9 cellular contexts compared by ENCODE assay signal in the genomic region with DNA sequence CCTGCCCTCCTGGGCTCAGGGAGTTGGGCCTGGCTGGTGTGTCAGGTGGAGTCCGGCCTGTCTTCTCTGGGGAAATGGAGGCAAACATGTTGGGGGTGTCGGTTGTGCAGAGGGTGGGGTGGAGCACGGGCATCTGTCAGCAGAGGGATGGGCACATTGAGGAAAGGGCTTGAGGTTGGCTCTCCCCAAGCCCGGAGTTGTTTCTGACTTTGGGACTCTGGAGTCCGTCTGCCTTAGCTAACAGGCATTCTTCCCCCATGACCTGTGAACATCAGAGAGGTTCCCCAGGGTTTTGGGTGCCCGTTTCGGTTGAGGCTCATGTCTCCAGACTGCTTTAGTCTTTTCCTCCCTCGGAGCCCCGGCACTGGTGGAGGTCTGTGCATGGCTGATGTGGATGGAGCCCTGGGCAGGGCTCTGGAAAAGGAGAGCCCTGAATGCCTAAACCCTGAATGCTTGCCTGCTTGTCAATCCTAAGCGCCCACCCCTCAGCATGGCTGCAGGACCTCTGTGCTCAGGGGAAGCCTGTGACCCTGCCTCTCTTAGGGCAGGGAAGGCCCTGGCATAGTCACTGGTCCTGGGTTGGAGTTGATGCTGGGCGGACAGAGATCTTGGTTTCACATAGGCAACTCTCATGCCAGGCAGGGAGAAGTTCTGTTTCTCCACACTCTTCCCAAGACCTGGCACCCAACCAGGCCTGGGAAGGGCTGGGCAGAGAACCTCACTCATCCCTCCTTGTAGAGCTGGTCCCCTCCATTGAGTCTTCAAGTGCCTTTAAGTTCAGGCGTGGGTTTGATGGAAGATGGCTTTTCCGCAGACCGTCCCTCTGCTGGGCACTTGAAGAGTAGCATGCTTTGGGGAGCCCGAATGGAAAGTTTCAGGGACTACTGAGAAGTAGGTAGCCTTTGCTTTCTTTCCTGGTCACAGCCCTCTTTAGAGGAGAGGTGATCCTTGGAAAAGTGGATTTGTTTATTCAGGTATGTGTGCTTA. TPM values are rescaled to one million over a fixed set of nuclear protein-coding genes. Genes with fewer than 3 reads are reported as not detected.
DNase-seq lines count a peak whose midpoint lies in the region; ATAC-seq, FAIRE-seq and TF ChIP-seq lines count a peak whose summit lies in the region.
"Had no signal": no experiment of that assay in that cellular context is flagged by ENCODE, and none has a peak within 500 bp of the region (broad histone marks: within the 10 kb centered on the region; RNA-seq: fewer than 3 reads in every experiment).

No MANE protein-coding gene starts in this region.

- no peak overlapping the region for H2AFZ ChIP-seq in K562 (ENCODE audit: low read depth, low read length)

- peak; percentile 10 to 68; a peak in 2 of 4 replicates for TF ChIP-seq RAD21 in K562 (CRISPR knock-in tag; conservative IDR thresholded peaks at IDR 0.05 in 1 of 2, IDR thresholded peaks at IDR 0.05 in 1 of 2)

- FAIRE-seq in K562 (lab: Jason Lieb, UNC): peak; percentile 94
- no peak for FAIRE-seq in urothelium cell line (lab: Jason Lieb, UNC)

- H3K36me3 ChIP-seq in H7 (replicated peaks; ENCODE audit: control insufficient read depth, insufficient read depth, low read length) (peaks cover 3% of the 10 kb centered on the region), K562 (ENCODE audit: control insufficient read depth, insufficient read depth, low read length) (no peaks in the 10 kb centered on the region)

- no peak for TF ChIP-seq POLR2A in K562 (conservative IDR thresholded peaks at IDR 0.05)

- POLR2A ChIA-PET in activated CD4-positive, alpha-beta T cell treated with anti-CD3 and anti-CD28 coated beads for 36 hours (lab: Charles Lee): no interaction called here
- POLR2A ChIA-PET in K562 (lab: Yijun Ruan, JAX): interaction anchor here (0.6 kb wide), 2 partner anchors 12 to 24 kb away, joined by 3 read pairs; no protein-coding TSS in a partner anchor

- in situ Hi-C loops in K562 (cut with MboI): no loop called here

- H3K27me3 ChIP-seq in H7 (ENCODE audit: control insufficient read depth, insufficient read depth, low read length) (no peaks in the 10 kb centered on the region), K562 (ENCODE audit: control insufficient read depth in 2 of 2, insufficient read depth in 2 of 2, low read length in 2 of 2) (peaks cover 0 to 8% of the 10 kb centered on the region in 2 experiments; a peak in 1 of 5 replicates)

- no TSS peak for BruUV-seq in K562 (replicated peaks; lab: Mats Ljungman, UMichigan)

- no peaks in the 10 kb centered on the region for H3K79me2 ChIP-seq in K562 (ENCODE audit: control insufficient read depth, insufficient read depth, low read length)

- H3K4me1 ChIP-seq in K562 (replicated peaks in 1 of 2; ENCODE audit: control insufficient read depth in 2 of 2, insufficient read depth in 2 of 2, low read length in 2 of 2): peaks cover 4 to 30% of the 10 kb centered on the region in 2 experiments; a peak in 4 of 5 replicates

- CTCF ChIA-PET in activated CD4-positive, alpha-beta T cell treated with anti-CD3 and anti-CD28 coated beads for 36 hours (lab: Charles Lee): interaction anchor here (0.6 to 5.2 kb wide), 10 partner anchors 12 to 720 kb away, joined by 3 to 20 read pairs (median 4); no protein-coding TSS in a partner anchor
- CTCF ChIA-PET in K562 (lab: Yijun Ruan, JAX; ENCODE audit: low intra/inter-chr PET ratio): interaction anchor here (0.6 to 1.2 kb wide), 2 partner anchors 18 to 77 kb away, joined by 3 to 4 read pairs; a partner anchor contains a TSS

- ATAC-seq in activated CD4-positive, alpha-beta T cell treated with anti-CD3 and anti-CD28 coated beads for 36 hours: peak; percentile 70
- peak; percentile 83 for ATAC-seq in K562
- no peak for ATAC-seq in GM21576 (IDR thresholded peaks at IDR 0.05; ENCODE audit: unreplicated experiment)

- H3K27ac ChIP-seq in K562 (ENCODE audit: extremely low read depth, low read depth, low read length): no peak overlapping the region

- no peaks in the 10 kb centered on the region for H3K4me1 Mint-ChIP-seq in activated CD4-positive, alpha-beta T cell treated with anti-CD3 and anti-CD28 coated beads for 36 hours

- peak; percentile 64 to 73 (median 72) for TF ChIP-seq CTCF in K562 (IDR thresholded peaks at IDR 0.05 in 2 of 3, conservative IDR thresholded peaks at IDR 0.05 in 1 of 3; ENCODE audit: insufficient read depth in 2 of 3, low read depth in 1 of 3, low read length in 3 of 3)

- no peak overlapping the region; a peak in 1 of 4 replicates for H3K9ac ChIP-seq in K562 (ENCODE audit: insufficient read depth in 1 of 2, low read depth in 2 of 2, low read length in 2 of 2)

- H3K9me1 ChIP-seq in K562 (ENCODE audit: control insufficient read depth, insufficient read depth, low read length): no peaks in the 10 kb centered on the region

- H4K20me1 ChIP-seq in K562 (replicated peaks; ENCODE audit: control insufficient read depth, insufficient read depth, low read length): no peaks in the 10 kb centered on the region

- no peak overlapping the region for H3K4me3 ChIP-seq in H7 (ENCODE audit: insufficient read depth, low read depth, low read length)
- H3K4me3 ChIP-seq in K562: no peak overlapping the region

- H3K9me3 Mint-ChIP-seq in activated CD4-positive, alpha-beta T cell treated with anti-CD3 and anti-CD28 coated beads for 36 hours (ENCODE audit: low read depth): no peaks in the 10 kb centered on the region
- H3K9me3 Mint-ChIP-seq: stimulated activated naive CD8-positive, alpha-beta T cell treated with anti-CD3 and anti-CD28 coated beads, Interleukin-15, Interleukin-2, amounts not matched to agents 100 ng/mL and 50 ng/mL, for 24 hours had no signal

- WGBS in K562 (ENCODE audit: insufficient coverage, low coverage, missing lambda C conversion rate): 1% methylated on average over 11 of the region's 15 CpGs

- H3K27me3 Mint-ChIP-seq in activated CD4-positive, alpha-beta T cell treated with anti-CD3 and anti-CD28 coated beads for 36 hours: no peaks in the 10 kb centered on the region
- H3K27me3 Mint-ChIP-seq: stimulated activated naive CD8-positive, alpha-beta T cell treated with anti-CD3 and anti-CD28 coated beads, Interleukin-15, Interleukin-2, amounts not matched to agents 100 ng/mL and 50 ng/mL, for 24 hours had no signal

- H3K9me3 ChIP-seq in K562 (replicated peaks; ENCODE audit: control insufficient read depth, insufficient read depth, low read depth, low read length): no peaks in the 10 kb centered on the region

- intact Hi-C loops in activated CD4-positive, alpha-beta T cell treated with anti-CD3 and anti-CD28 coated beads for 36 hours (cut with DNase I, micrococcal nuclease): no loop called here
- intact Hi-C loops in K562 (cut with micrococcal nuclease): loop anchor here (1.0 kb wide), 1 partner anchor 79 kb away; no protein-coding TSS in a partner anchor

- H3K36me3 Mint-ChIP-seq in activated CD4-positive, alpha-beta T cell treated with anti-CD3 and anti-CD28 coated beads for 36 hours (ENCODE audit: low read depth): no peaks in the 10 kb centered on the region

- DNase-seq in activated CD4-positive, alpha-beta T cell treated with anti-CD3 and anti-CD28 coated beads for 36 hours: peak; percentile 54
- DNase-seq in activated CD4-positive, alpha-beta T cell treated with anti-CD3 and anti-CD28 coated beads, Interleukin-2, amount 50 U/mL, for 1 hour: no peak
- DNase-seq in H7 (peak; percentile 88), NCI-H526 (lab: John Stamatoyannopoulos, UW) (peak; percentile 21 to 58), K562 (ENCODE audit: extremely low read depth in 1 of 4, low spot score in 3 of 4) (peak; percentile 52 to 68 (median 53)), left kidney (ENCODE audit: low read depth, low spot score) (peak; percentile 76), urothelium cell line (ENCODE audit: low spot score) (peak; percentile 52)

- H3K4me3 Mint-ChIP-seq in activated CD4-positive, alpha-beta T cell treated with anti-CD3 and anti-CD28 coated beads for 36 hours: no peak overlapping the region
- H3K4me3 Mint-ChIP-seq: stimulated activated naive CD8-positive, alpha-beta T cell treated with anti-CD3 and anti-CD28 coated beads, Interleukin-15, Interleukin-2, amounts not matched to agents 100 ng/mL and 50 ng/mL, for 24 hours had no signal

- no peak for TF ChIP-seq EP300 in K562 (IDR thresholded peaks at IDR 0.05; ENCODE audit: low read length)

- H3K27ac Mint-ChIP-seq in activated CD4-positive, alpha-beta T cell treated with anti-CD3 and anti-CD28 coated beads for 36 hours: no peak overlapping the region
- H3K27ac Mint-ChIP-seq: stimulated activated naive CD8-positive, alpha-beta T cell treated with anti-CD3 and anti-CD28 coated beads, Interleukin-15, Interleukin-2, amounts not matched to agents 100 ng/mL and 50 ng/mL, for 24 hours had no signal

- H3K4me2 ChIP-seq in K562 (ENCODE audit: insufficient read depth, low read length): no peak overlapping the region

RNA-seq across cellular contexts. Expression of a gene that starts 13.0 kb away (rescaled TPM):
- under 1 TPM; 0.07 to 0.16 TPM for total RNA-seq in activated CD4-positive, alpha-beta T cell treated with anti-CD3 and anti-CD28 coated beads for 36 hours
- total RNA-seq in H7 (2014; rRNA removed; shearing (Covaris generic)): 3.6 and 6.1 TPM in 2 replicates
- 1.0 and 5.0 TPM in 2 replicates for total RNA-seq in K562 (2011; cell fraction: chromatin; rRNA removed; ENCODE audit: low replicate concordance)
- 2.6 and 5.3 TPM in 2 replicates for total RNA-seq in K562 (2011; cell fraction: nucleolus; rRNA removed)
- 2.0 and 2.1 TPM in 2 replicates for total RNA-seq in K562 (2011; cell fraction: nucleoplasm; rRNA removed)
- total RNA-seq in K562 (2014; rRNA removed): 0.37 and 0.54 TPM in 2 replicates
- 0.22 TPM in 2 replicates for total RNA-seq in K562 (2014; rRNA removed; fragmentation: Illumina TruSeq; extraction: Trizol)
- 0.14 and 0.23 TPM in 2 replicates for total RNA-seq in K562 (2015; rRNA removed; fragmentation: Illumina TruSeq; extraction: Trizol)
- 1.2 and 1.9 TPM in 2 replicates for total RNA-seq in K562 (2021)
- polyA plus RNA-seq in K562 (2011; rRNA removed): 1.2 TPM in 2 replicates
- polyA plus RNA-seq in K562 (2011; cell fraction: cytosol; rRNA removed): 0.78 and 1.7 TPM in 2 replicates
- 2.2 and 4.2 TPM in 2 replicates for polyA plus RNA-seq in K562 (2011; cell fraction: nucleus; rRNA removed)
- 0.68 and 0.72 TPM in 2 replicates for polyA plus RNA-seq in K562 (2012)
- polyA plus RNA-seq in K562 (2014; fragmentation: Illumina TruSeq; extraction: Trizol): 0.58 and 0.61 TPM in 2 replicates
- under 1 TPM; 0.04 to 0.06 TPM for polyA plus RNA-seq in K562 (2014; fragmentation: Nextera tagmentation; extraction: Ambion mirVana)
- 0.28 and 0.47 TPM in 2 replicates for polyA plus RNA-seq in K562 (2014; rRNA removed)
- polyA minus RNA-seq in K562 (2011; rRNA and poly(A)+ RNA removed): 1.5 and 2.9 TPM in 2 replicates
- polyA minus RNA-seq in K562 (2011; cell fraction: cytosol; rRNA and poly(A)+ RNA removed): 2.5 and 3.9 TPM in 2 replicates
- 2.6 and 3.5 TPM in 2 replicates for polyA minus RNA-seq in K562 (2011; cell fraction: nucleus; rRNA and poly(A)+ RNA removed)

RNA-seq across cellular contexts. Expression of a gene that starts 17.7 kb away (rescaled TPM):
- 10 to 100 TPM; 11.6 to 12.2 TPM for total RNA-seq in activated CD4-positive, alpha-beta T cell treated with anti-CD3 and anti-CD28 coated beads for 36 hours
- total RNA-seq in H7 (2014; rRNA removed; shearing (Covaris generic)): 0.24 and 1.5 TPM in 2 replicates
- total RNA-seq in K562 (2011; cell fraction: chromatin; rRNA removed; ENCODE audit: low replicate concordance): 1.5 and 2.4 TPM in 2 replicates
- 0.67 and 0.92 TPM in 2 replicates for total RNA-seq in K562 (2011; cell fraction: nucleolus; rRNA removed)
- total RNA-seq in K562 (2011; cell fraction: nucleoplasm; rRNA removed): 0.95 and 1.1 TPM in 2 replicates
- total RNA-seq in K562 (2014; rRNA removed) (0.05 and 0.20 TPM in 2 replicates), K562 (2014; rRNA removed; fragmentation: Illumina TruSeq; extraction: Trizol) (0.10 and 0.11 TPM in 2 replicates), K562 (2015; rRNA removed; fragmentation: Illumina TruSeq; extraction: Trizol) (0.19 and 0.25 TPM in 2 replicates), K562 (2021) (0.44 and 0.67 TPM in 2 replicates)
- polyA plus RNA-seq in K562 (2011; rRNA removed) (0.59 and 0.66 TPM in 2 replicates), K562 (2014; fragmentation: Illumina TruSeq; extraction: Trizol) (0.30 and 0.32 TPM in 2 replicates), K562 (2014; fragmentation: Nextera tagmentation; extraction: Ambion mirVana) (under 1 TPM in 1 of 2 experiments, not detected in 1; 0.06 TPM), K562 (2014; rRNA removed) (0.05 and 0.27 TPM in 2 replicates)
- polyA plus RNA-seq in K562 (2011; cell fraction: cytosol; rRNA removed): 0.53 and 0.57 TPM in 2 replicates
- 2.5 and 3.6 TPM in 2 replicates for polyA plus RNA-seq in K562 (2011; cell fraction: nucleus; rRNA removed)
- polyA plus RNA-seq in K562 (2012): 0.74 and 0.96 TPM in 2 replicates
- polyA minus RNA-seq in K562 (2011; rRNA and poly(A)+ RNA removed): 0.09 and 0.28 TPM in 2 replicates
- polyA minus RNA-seq in K562 (2011; cell fraction: cytosol; rRNA and poly(A)+ RNA removed): 2.2 TPM in 1 of 2 replicates, not detected in the other
- 0.27 and 0.56 TPM in 2 replicates for polyA minus RNA-seq in K562 (2011; cell fraction: nucleus; rRNA and poly(A)+ RNA removed)

RNA-seq across cellular contexts. Expression of a gene that starts 18.0 kb away (rescaled TPM):
- 10 to 100 TPM; 50.6 to 58.1 TPM for total RNA-seq in activated CD4-positive, alpha-beta T cell treated with anti-CD3 and anti-CD28 coated beads for 36 hours
- total RNA-seq in H7 (2014; rRNA removed; shearing (Covaris generic)): 24.8 and 27.4 TPM in 2 replicates
- total RNA-seq in K562 (2011; cell fraction: chromatin; rRNA removed; ENCODE audit: low replicate concordance): 28.3 and 36.5 TPM in 2 replicates
- total RNA-seq in K562 (2011; cell fraction: nucleolus; rRNA removed): 27.8 and 28.2 TPM in 2 replicates
- total RNA-seq in K562 (2011; cell fraction: nucleoplasm; rRNA removed): 29.5 and 37.6 TPM in 2 replicates
- total RNA-seq in K562 (2014; rRNA removed) (18.6 and 26.9 TPM in 2 replicates), K562 (2014; rRNA removed; fragmentation: Illumina TruSeq; extraction: Trizol) (13.6 and 14.2 TPM in 2 replicates), K562 (2015; rRNA removed; fragmentation: Illumina TruSeq; extraction: Trizol) (14.5 and 14.6 TPM in 2 replicates), K562 (2021) (20.0 and 26.0 TPM in 2 replicates)
- polyA plus RNA-seq in K562 (2011; rRNA removed) (12.4 and 14.8 TPM in 2 replicates), K562 (2014; fragmentation: Illumina TruSeq; extraction: Trizol) (14.1 and 18.3 TPM in 2 replicates), K562 (2014; fragmentation: Nextera tagmentation; extraction: Ambion mirVana) (1 to 10 TPM in 1 of 2 experiments, under 1 TPM in 1; 0.76 to 1.8 TPM), K562 (2014; rRNA removed) (14.4 and 16.5 TPM in 2 replicates)
- polyA plus RNA-seq in K562 (2011; cell fraction: cytosol; rRNA removed): 8.9 and 10.7 TPM in 2 replicates
- 35.7 and 38.4 TPM in 2 replicates for polyA plus RNA-seq in K562 (2011; cell fraction: nucleus; rRNA removed)
- 15.4 and 24.1 TPM in 2 replicates for polyA plus RNA-seq in K562 (2012)
- polyA minus RNA-seq in K562 (2011; rRNA and poly(A)+ RNA removed): 16.5 and 17.2 TPM in 2 replicates
- polyA minus RNA-seq in K562 (2011; cell fraction: cytosol; rRNA and poly(A)+ RNA removed): 8.8 and 9.6 TPM in 2 replicates
- polyA minus RNA-seq in K562 (2011; cell fraction: nucleus; rRNA and poly(A)+ RNA removed): 29.2 and 37.0 TPM in 2 replicates

RNA-seq across cellular contexts. Expression of a gene that starts 30.8 kb away (rescaled TPM):
- total RNA-seq in activated CD4-positive, alpha-beta T cell treated with anti-CD3 and anti-CD28 coated beads for 36 hours: 10 to 100 TPM; 40.9 to 47.8 TPM
- 23.5 and 26.7 TPM in 2 replicates for total RNA-seq in H7 (2014; rRNA removed; shearing (Covaris generic))
- 32.9 and 64.5 TPM in 2 replicates for total RNA-seq in K562 (2011; cell fraction: chromatin; rRNA removed; ENCODE audit: low replicate concordance)
- 53.7 and 68.7 TPM in 2 replicates for total RNA-seq in K562 (2011; cell fraction: nucleolus; rRNA removed)
- total RNA-seq in K562 (2011; cell fraction: nucleoplasm; rRNA removed): 47.4 and 51.2 TPM in 2 replicates
- 19.8 and 21.7 TPM in 2 replicates for total RNA-seq in K562 (2014; rRNA removed)
- 8.8 and 10.4 TPM in 2 replicates for total RNA-seq in K562 (2014; rRNA removed; fragmentation: Illumina TruSeq; extraction: Trizol)
- total RNA-seq in K562 (2015; rRNA removed; fragmentation: Illumina TruSeq; extraction: Trizol): 17.7 and 18.2 TPM in 2 replicates
- 34.5 and 36.8 TPM in 2 replicates for total RNA-seq in K562 (2021)
- 33.2 and 38.4 TPM in 2 replicates for polyA plus RNA-seq in K562 (2011; rRNA removed)
- 49.6 and 54.6 TPM in 2 replicates for polyA plus RNA-seq in K562 (2011; cell fraction: cytosol; rRNA removed)
- 164 and 205 TPM in 2 replicates for polyA plus RNA-seq in K562 (2011; cell fraction: nucleus; rRNA removed)
- 31.9 and 54.5 TPM in 2 replicates for polyA plus RNA-seq in K562 (2012)
- 27.8 and 40.9 TPM in 2 replicates for polyA plus RNA-seq in K562 (2014; fragmentation: Illumina TruSeq; extraction: Trizol)
- 10 to 100 TPM; 11.0 to 18.6 TPM for polyA plus RNA-seq in K562 (2014; fragmentation: Nextera tagmentation; extraction: Ambion mirVana)
- polyA plus RNA-seq in K562 (2014; rRNA removed): 53.7 and 56.1 TPM in 2 replicates
- 7.8 and 10.4 TPM in 2 replicates for polyA minus RNA-seq in K562 (2011; rRNA and poly(A)+ RNA removed)
- polyA minus RNA-seq in K562 (2011; cell fraction: cytosol; rRNA and poly(A)+ RNA removed): 8.9 TPM in 2 replicates
- 25.7 and 34.4 TPM in 2 replicates for polyA minus RNA-seq in K562 (2011; cell fraction: nucleus; rRNA and poly(A)+ RNA removed)

RNA-seq across cellular contexts. Expression of a gene that starts 43.8 kb away (rescaled TPM):
- under 1 TPM; 0.11 to 0.30 TPM for total RNA-seq in activated CD4-positive, alpha-beta T cell treated with anti-CD3 and anti-CD28 coated beads for 36 hours
- total RNA-seq in H7 (2014; rRNA removed; shearing (Covaris generic)): 12.2 and 28.3 TPM in 2 replicates
- 26.5 and 55.3 TPM in 2 replicates for total RNA-seq in K562 (2011; cell fraction: chromatin; rRNA removed; ENCODE audit: low replicate concordance)
- total RNA-seq in K562 (2011; cell fraction: nucleolus; rRNA removed): 25.3 and 27.3 TPM in 2 replicates
- 25.2 and 31.9 TPM in 2 replicates for total RNA-seq in K562 (2011; cell fraction: nucleoplasm; rRNA removed)
- 0.54 and 2.4 TPM in 2 replicates for total RNA-seq in K562 (2014; rRNA removed)
- 0.25 and 0.51 TPM in 2 replicates for total RNA-seq in K562 (2014; rRNA removed; fragmentation: Illumina TruSeq; extraction: Trizol)
- 0.40 and 0.49 TPM in 2 replicates for total RNA-seq in K562 (2015; rRNA removed; fragmentation: Illumina TruSeq; extraction: Trizol)
- total RNA-seq in K562 (2021): 2.2 and 3.7 TPM in 2 replicates
- polyA plus RNA-seq in K562 (2011; rRNA removed): 3.8 and 9.9 TPM in 2 replicates
- 4.9 and 5.2 TPM in 2 replicates for polyA plus RNA-seq in K562 (2011; cell fraction: cytosol; rRNA removed)
- polyA plus RNA-seq in K562 (2011; cell fraction: nucleus; rRNA removed): 131 and 146 TPM in 2 replicates
- 1.1 and 1.8 TPM in 2 replicates for polyA plus RNA-seq in K562 (2012)
- polyA plus RNA-seq in K562 (2014; fragmentation: Illumina TruSeq; extraction: Trizol): 1.0 and 1.1 TPM in 2 replicates
- under 1 TPM in 1 of 2 experiments, not detected in 1; 0.32 TPM for polyA plus RNA-seq in K562 (2014; fragmentation: Nextera tagmentation; extraction: Ambion mirVana)
- polyA plus RNA-seq in K562 (2014; rRNA removed): 1.9 and 2.5 TPM in 2 replicates
- polyA minus RNA-seq in K562 (2011; rRNA and poly(A)+ RNA removed): 2.1 and 2.8 TPM in 2 replicates
- 2.1 TPM in 2 replicates for polyA minus RNA-seq in K562 (2011; cell fraction: cytosol; rRNA and poly(A)+ RNA removed)
- polyA minus RNA-seq in K562 (2011; cell fraction: nucleus; rRNA and poly(A)+ RNA removed): 8.3 and 11.6 TPM in 2 replicates
